1 cellular context compared by ENCODE assay signal in the genomic region with DNA sequence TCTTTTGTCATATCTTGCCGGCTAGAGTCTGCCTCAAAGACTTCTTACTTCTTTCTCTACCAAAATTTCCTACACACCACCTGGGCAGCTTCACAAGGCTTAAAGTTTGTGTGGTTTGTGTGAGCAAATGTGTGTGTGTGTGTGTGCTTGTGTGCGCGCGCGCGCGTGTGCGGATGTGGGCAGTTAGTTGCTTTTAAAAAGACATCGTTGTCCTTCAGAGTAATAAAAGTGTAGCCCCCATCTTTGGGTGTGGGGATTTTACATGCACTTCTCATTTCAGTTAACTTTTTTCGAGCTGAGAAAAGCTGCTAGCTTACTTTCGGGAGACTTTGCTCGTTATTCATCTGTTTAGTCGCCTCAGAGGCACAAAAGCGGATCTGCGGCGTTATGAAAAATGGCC.
TF ChIP-seq lines count a peak whose summit lies in the region.

No MANE protein-coding gene starts in this region.

TF ChIP-seq in H1, 55 proteins besides CTCF, POLR2A, EP300 and RAD21 (continued from another document):
- TF ChIP-seq, protein P1, sequence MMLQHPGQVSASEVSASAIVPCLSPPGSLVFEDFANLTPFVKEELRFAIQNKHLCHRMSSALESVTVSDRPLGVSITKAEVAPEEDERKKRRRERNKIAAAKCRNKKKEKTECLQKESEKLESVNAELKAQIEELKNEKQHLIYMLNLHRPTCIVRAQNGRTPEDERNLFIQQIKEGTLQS (IDR thresholded peaks at IDR 0.05; ENCODE audit: insufficient read depth, low read depth, low read length): no peak
TF ChIP-seq in H1: peak in this region for 1.
